In the genomic region with DNA sequence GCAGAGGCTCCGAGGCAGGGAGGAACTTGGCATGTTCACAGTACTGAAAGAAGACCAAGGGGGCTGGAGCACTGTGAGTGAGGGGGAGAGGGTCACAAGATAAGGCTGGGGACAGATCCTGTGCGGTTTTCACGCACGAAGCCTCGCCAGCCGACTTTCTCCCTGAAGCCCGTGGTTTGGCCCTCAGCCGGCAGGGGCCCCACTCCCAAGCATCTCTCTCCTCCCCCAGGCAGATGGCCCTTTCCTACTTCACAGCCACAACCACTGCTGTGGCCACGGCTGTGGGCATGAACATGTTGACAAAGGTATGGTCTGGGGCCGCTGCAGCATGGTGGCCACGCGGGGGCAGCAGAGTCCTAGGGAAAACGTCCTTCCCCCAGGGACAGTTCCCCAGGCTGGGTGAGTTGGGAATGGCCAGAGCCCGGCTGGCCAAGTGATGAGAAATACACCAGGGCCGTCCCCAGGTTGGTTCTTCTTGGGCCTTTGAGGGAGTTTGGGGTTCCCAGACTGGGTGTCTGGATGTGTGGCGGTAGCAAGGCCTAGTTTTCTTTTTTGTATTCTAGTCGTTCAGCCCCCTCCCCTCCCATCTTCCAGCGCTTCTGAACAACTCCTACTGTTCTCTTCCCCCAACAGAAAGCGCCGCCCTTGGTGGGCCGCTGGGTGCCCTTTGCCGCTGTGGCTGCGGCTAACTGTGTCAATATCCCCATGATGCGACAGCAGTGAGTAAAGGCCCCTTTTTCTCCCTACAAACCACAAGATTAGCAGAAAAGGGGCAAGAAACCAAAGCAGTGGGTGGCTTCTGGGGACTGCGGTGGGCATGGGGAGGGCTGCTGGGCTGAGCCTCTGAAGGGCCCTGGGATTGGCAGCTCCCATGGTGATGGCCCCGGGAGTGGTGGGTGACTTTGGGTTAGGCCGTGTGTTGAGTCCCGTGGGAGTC, we compare ENCODE assay signal across 8 cellular contexts. TPM values are rescaled to one million over a fixed set of nuclear protein-coding genes. Genes with fewer than 3 reads are reported as not detected.
A peak's percentile ranks its signal among the peaks of the same experiment; 100 is the strongest.
DNase-seq lines count a peak whose midpoint lies in the region; ATAC-seq, FAIRE-seq and TF ChIP-seq lines count a peak whose summit lies in the region.

No MANE protein-coding gene starts in this region.

- CTCF ChIA-PET in HEK293T (lab: Yijun Ruan, JAX): no interaction called here

- peak; percentile 52 for FAIRE-seq in RCC 7860 (lab: Jason Lieb, UNC)
- FAIRE-seq in frontal cortex (lab: Jason Lieb, UNC): no peak

- POLR2A ChIA-PET in HEK293T (lab: Yijun Ruan, JAX): no interaction called here

- DNase-seq in COLO668 (lab: John Stamatoyannopoulos, UW; ENCODE audit: unreplicated experiment) (peak; percentile 60), HEK293T (ENCODE audit: extremely low spot score) (peak; percentile 90), RCC 7860 (ENCODE audit: low spot score) (peak; percentile 60), frontal cortex (ENCODE audit: low spot score in 2 of 2) (peak; percentile 43 to 87), nucleus accumbens (lab: John Stamatoyannopoulos, UW) (peak in 53 of 56 donors; percentile 9 to 90 (median 66)), ureter (ENCODE audit: low spot score) (peak; percentile 88)
- DNase-seq in activated effector memory CD4-positive, alpha-beta T cell treated with Interleukin-2 at 50 U/mL for 16 hours: peak; percentile 15

- no peak for ATAC-seq in GM18520 (IDR thresholded peaks at IDR 0.05; ENCODE audit: unreplicated experiment)

TF ChIP-seq in HEK293T, 16 proteins besides CTCF, POLR2A, EP300 and RAD21:
- TF ChIP-seq SP1 (IDR thresholded peaks at IDR 0.05) (no peak), HDGF (IDR thresholded peaks at IDR 0.05; ENCODE audit: borderline replicate concordance) (0 out of 2 replicates have a peak, but pooled peaks have one; percentile 68)

RNA-seq across cellular contexts. Expression of a gene that starts 14.4 kb away (rescaled TPM):
- 15.5 TPM for total RNA-seq in frontal cortex
- 55.2 TPM for total RNA-seq in ureter

RNA-seq across cellular contexts. Expression of a gene that starts 14.9 kb away (rescaled TPM):
- 4.1 TPM for total RNA-seq in frontal cortex
- total RNA-seq in ureter: 28.3 TPM

RNA-seq across cellular contexts. Expression of a gene that starts 15.2 kb away (rescaled TPM):
- 32.2 TPM for total RNA-seq in frontal cortex
- 11.2 TPM for total RNA-seq in ureter

Comparison
In these comparisons a context has a peak if more than half of its experiments do, and no peak if none do; other contexts are left out.
1. DNase-seq: peak in every context shown above with its lines; median percentile 90 in HEK293T; 88 in ureter; 66 in nucleus accumbens; 65 in frontal cortex; 60 in COLO668; 60 in RCC 7860; 15 in activated effector memory CD4-positive, alpha-beta T cell treated with Interleukin-2 at 50 U/mL for 16 hours.